ENCODE assay signal across 8 cellular contexts in the genomic region with DNA sequence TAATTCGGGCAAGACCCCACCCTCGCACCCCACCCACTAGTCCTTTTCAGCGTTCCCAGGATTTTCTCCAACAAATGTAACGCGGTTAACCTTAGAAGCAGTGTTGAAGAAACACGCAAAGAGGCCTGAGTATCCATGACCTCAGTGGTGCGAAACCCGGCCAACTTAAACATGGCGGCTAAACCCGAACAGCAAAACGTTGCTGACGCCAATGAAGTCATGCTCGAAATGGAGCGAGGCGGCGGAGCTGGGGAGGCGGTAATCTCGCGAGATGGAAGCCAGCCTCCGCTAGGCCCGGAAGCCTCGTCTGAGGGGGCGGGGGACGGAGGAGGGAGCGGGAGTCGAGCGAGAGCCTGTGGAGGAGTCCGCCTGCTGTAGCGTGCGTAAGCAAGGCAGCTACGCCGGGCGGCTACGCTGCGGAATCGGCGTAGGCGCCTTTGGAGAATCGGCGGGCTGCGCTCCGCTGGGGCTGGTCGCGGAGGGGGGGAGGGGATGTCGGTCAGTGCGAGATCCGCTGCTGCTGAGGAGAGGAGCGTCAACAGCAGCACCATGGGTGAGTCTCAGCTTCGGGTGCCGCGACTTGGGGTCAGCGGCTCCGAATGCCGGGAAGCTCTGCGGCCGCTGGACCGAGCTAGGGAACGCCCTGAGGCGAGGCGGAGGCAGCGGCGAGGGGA. TPM values are rescaled to one million over a fixed set of nuclear protein-coding genes. Genes with fewer than 3 reads are reported as not detected.
A peak's percentile ranks its signal among the peaks of the same experiment; 100 is the strongest.
DNase-seq lines count a peak whose midpoint lies in the region; ATAC-seq, FAIRE-seq and TF ChIP-seq lines count a peak whose summit lies in the region.

A gene (plus strand): TSS at position 340 of the 674 bp plus-strand sequence. CDS start 153 bp downstream, at position 493.

- no peaks in the 10 kb centered on the region for H3K36me3 ChIP-seq in BE2C

- no peak for TF ChIP-seq CTCF in BE2C (IDR thresholded peaks at IDR 0.05; ENCODE audit: low read depth, low read length)

- no peaks in the 10 kb centered on the region for H3K9me3 ChIP-seq in BE2C

- H3K4me1 ChIP-seq in BE2C, result no peaks in the 10 kb centered on the region; the same call in 1 of the 2 replicates

- ATAC-seq in HG03460 (IDR thresholded peaks at IDR 0.05; ENCODE audit: unreplicated experiment), result peak; percentile 85

- DNase-seq in BE2C, result peak; percentile 99
- peak; percentile 64 for DNase-seq in GM19240 (ENCODE audit: insufficient read length, low spot score)
- DNase-seq in NCI-H526 (lab: John Stamatoyannopoulos, UW), result peak; percentile 96 to 99
- peak; percentile 99 for DNase-seq in activated CD4-positive, alpha-beta T cell treated with anti-CD3 and anti-CD28 coated beads for 48 hours
- peak; percentile 99 for DNase-seq in kidney tubule cell (ENCODE audit: low spot score)
- DNase-seq in stimulated activated CD4-positive, alpha-beta T cell treated with anti-CD3 and anti-CD28 coated beads, Interleukin-1b, Interleukin-23, amount 100 ng/mL, for 24 hours (ENCODE audit: low read depth in 4 of 4, low spot score in 1 of 4), result peak; percentile 94 to 97 (median 96)

- H3K4me3 ChIP-seq in BE2C (ENCODE audit: low read depth, low read length), result peak within 1 kb of the TSS; percentile 84

- no peaks in the 10 kb centered on the region for H3K27me3 ChIP-seq in BE2C

- peak; percentile 72 for FAIRE-seq in colon (lab: Jason Lieb, UNC)

RNA-seq across cellular contexts. Expression of the gene that starts here (rescaled TPM):
- 241 TPM for polyA plus RNA-seq in BE2C (2012; ENCODE audit: insufficient read depth, insufficient read length, low read depth)

Comparison
In these comparisons a context has a peak if more than half of its experiments do, and no peak if none do; other contexts are left out.
1. Peak in every context shown above with its lines: DNase-seq, ATAC-seq and H3K4me3 ChIP-seq.